18 cellular contexts compared by ENCODE assay signal in the genomic region with DNA sequence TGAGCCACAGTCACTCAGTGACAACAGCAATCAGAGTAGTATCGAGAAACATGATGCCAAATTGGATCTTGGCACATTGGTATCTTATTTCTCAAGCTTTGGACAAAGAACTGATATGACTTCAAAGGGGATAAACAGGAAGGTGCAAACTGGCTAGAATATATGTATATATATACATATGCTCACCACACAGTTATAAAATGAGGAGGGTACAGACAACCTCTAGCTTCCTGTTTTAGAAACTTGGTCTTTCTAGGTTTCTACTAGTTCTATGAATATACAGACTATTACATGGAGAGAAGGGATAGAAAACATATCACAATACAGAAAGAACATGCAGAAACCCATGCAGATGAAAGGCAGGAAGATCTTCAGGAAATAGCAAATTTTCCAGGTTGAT.
"Had no signal": no experiment of that assay in that cellular context is flagged by ENCODE, and none has a peak within 500 bp of the region (broad histone marks: within the 10 kb centered on the region; RNA-seq: fewer than 3 reads in every experiment).

No MANE protein-coding gene starts in this region.

- H3K4me3 ChIP-seq: heart left ventricle, spleen, tibial artery, upper lobe of left lung, uterus had no signal

- H3K4me1 Mint-ChIP-seq: nephron progenitor cell; stimulated activated memory B cell treated with anti-CD40 and anti-IgM and Interleukin-4, amounts not matched to agents 10 μg/mL and 1 μg/mL and 100 μg/mL, for 72 hours had no signal

- H3K4me1 ChIP-seq: spleen, tibial artery, uterus had no signal

- H3K27ac Mint-ChIP-seq: nephron progenitor cell; stimulated activated memory B cell treated with anti-CD40 and anti-IgM and Interleukin-4, amounts not matched to agents 10 μg/mL and 1 μg/mL and 100 μg/mL, for 72 hours; stimulated activated naive CD8-positive, alpha-beta T cell treated with anti-CD3 and anti-CD28 coated beads, Interleukin-15, Interleukin-2, amounts not matched to agents 100 ng/mL and 50 ng/mL, for 24 hours had no signal

- H3K27me3 Mint-ChIP-seq: stimulated activated memory B cell treated with anti-CD40 and anti-IgM and Interleukin-4, amounts not matched to agents 10 μg/mL and 1 μg/mL and 100 μg/mL, for 72 hours; stimulated activated naive CD8-positive, alpha-beta T cell treated with anti-CD3 and anti-CD28 coated beads, Interleukin-15, Interleukin-2, amounts not matched to agents 100 ng/mL and 50 ng/mL, for 24 hours had no signal

- H3K36me3 ChIP-seq: heart left ventricle, neutrophil, spleen, tibial artery, upper lobe of left lung, uterus had no signal

- H3K27ac ChIP-seq: heart left ventricle, neutrophil, spleen, tibial artery, upper lobe of left lung, uterus had no signal

- H3K9me3 Mint-ChIP-seq: nephron progenitor cell; stimulated activated memory B cell treated with anti-CD40 and anti-IgM and Interleukin-4, amounts not matched to agents 10 μg/mL and 1 μg/mL and 100 μg/mL, for 72 hours had no signal

- H3K36me3 Mint-ChIP-seq: naive thymus-derived CD4-positive, alpha-beta T cell; stimulated activated memory B cell treated with anti-CD40 and anti-IgM and Interleukin-4, amounts not matched to agents 10 μg/mL and 1 μg/mL and 100 μg/mL, for 72 hours had no signal

- DNase-seq: dermis blood vessel endothelial cell; heart left ventricle; hippocampal formation; kidney glomerular epithelial cell; mesendoderm; naive thymus-derived CD4-positive, alpha-beta T cell; nephron progenitor cell; posterior cingulate gyrus; spleen; stimulated activated CD4-positive, alpha-beta T cell treated with anti-CD3 and anti-CD28 coated beads, Interleukin-15, amount 100 ng/mL, for 24 hours; stimulated activated CD4-positive, alpha-beta T cell treated with anti-CD3 and anti-CD28 coated beads, Interleukin-1b, Interleukin-23, amount 100 ng/mL, for 48 hours; stimulated activated CD4-positive, alpha-beta T cell treated with anti-CD3 and anti-CD28 coated beads, Interleukin-4, amount 100 ng/mL, for 24 hours; tibial artery; upper lobe of left lung; uterus had no signal

- H3K27me3 ChIP-seq: heart left ventricle, neutrophil, spleen, tibial artery, upper lobe of left lung, uterus had no signal

- H3K4me3 Mint-ChIP-seq: naive thymus-derived CD4-positive, alpha-beta T cell; nephron progenitor cell; stimulated activated memory B cell treated with anti-CD40 and anti-IgM and Interleukin-4, amounts not matched to agents 10 μg/mL and 1 μg/mL and 100 μg/mL, for 72 hours; stimulated activated naive CD8-positive, alpha-beta T cell treated with anti-CD3 and anti-CD28 coated beads, Interleukin-15, Interleukin-2, amounts not matched to agents 100 ng/mL and 50 ng/mL, for 24 hours had no signal

- H3K9me3 ChIP-seq: neutrophil, tibial artery, upper lobe of left lung, uterus had no signal
